Comparison of ENCODE assay signal across 30 cellular contexts in genomic region chr6:100117680-100118079, GRCh38.
"Had no signal": no experiment of that assay in that cellular context is flagged by ENCODE, and none has a peak within 500 bp of the region (broad histone marks: within the 10 kb centered on the region; RNA-seq: fewer than 3 reads in every experiment).

No MANE protein-coding gene starts in this region.

- H3K36me3 ChIP-seq: breast epithelium had no signal

- H3K4me3 Mint-ChIP-seq: activated B cell treated with CpG ODN at 0.5 μM for 24 hours; activated CD4-positive, alpha-beta T cell treated with anti-CD3 and anti-CD28 coated beads, Interleukin-2, amount 10 ng/mL, durations not matched to agents 24 days and 14 days; activated CD8-positive, alpha-beta T cell treated with anti-CD3 and anti-CD28 coated beads for 36 hours; activated naive CD4-positive, alpha-beta T cell treated with anti-CD3 and anti-CD28 coated beads, Interleukin-2, amount 50 U/mL, for 24 hours; activated naive CD8-positive, alpha-beta T cell treated with anti-CD3 and anti-CD28 coated beads, Interleukin-2, amount 10 ng/mL, durations not matched to agents 7 days and 5 days had no signal

- H3K36me3 Mint-ChIP-seq: activated naive CD4-positive, alpha-beta T cell treated with anti-CD3 and anti-CD28 coated beads, Interleukin-2, amount 50 U/mL, for 24 hours; activated naive CD8-positive, alpha-beta T cell treated with anti-CD3 and anti-CD28 coated beads, Interleukin-2, amount 10 ng/mL, durations not matched to agents 7 days and 5 days had no signal

- DNase-seq: activated B cell treated with CpG ODN at 0.5 μM for 24 hours; activated CD4-positive, alpha-beta T cell treated with anti-CD3 and anti-CD28 coated beads, Interleukin-2, amount 10 ng/mL, durations not matched to agents 24 days and 14 days; activated CD4-positive, alpha-beta T cell treated with anti-CD3 and anti-CD28 coated beads, Interleukin-2, amount 50 U/mL, for 4 hours; activated CD8-positive, alpha-beta T cell treated with anti-CD3 and anti-CD28 coated beads for 36 hours; activated gamma-delta T cell; activated naive CD4-positive, alpha-beta T cell treated with Interleukin-2 at 50 U/mL for 16 hours; activated naive CD8-positive, alpha-beta T cell treated with anti-CD3 and anti-CD28 coated beads, Interleukin-2, amount 10 ng/mL, durations not matched to agents 7 days and 5 days; activated T-cell treated with anti-CD3 and anti-CD28 coated beads for 4 hours; activated T-cell treated with anti-CD3 and anti-CD28 coated beads, Interleukin-2, amount 50 U/mL, for 48 hours; body of pancreas; Kasumi-1; KG1; MM.1S; MV-4-11; NCI-H1092; NCI-H1436 treated with DMSO at 0.1 percent for 48 hours; NCI-H1694 treated with DMSO at 0.1 percent for 48 hours; NCI-H2029; NCI-H510A; NCI-H526; NCI-H748 treated with DMSO at 0.1 percent for 48 hours; NK-92 treated with Interleukin-12 subunit alpha and Interleukin-12 subunit beta, amount 100 ng/mL, for 24 hours; OCI-M1; Right ventricle myocardium superior; SW 1271; T-helper 9 cell had no signal

- H3K9me3 Mint-ChIP-seq: activated B cell treated with CpG ODN at 0.5 μM for 24 hours; activated CD4-positive, alpha-beta T cell treated with anti-CD3 and anti-CD28 coated beads, Interleukin-2, amount 10 ng/mL, durations not matched to agents 24 days and 14 days; activated CD8-positive, alpha-beta T cell treated with anti-CD3 and anti-CD28 coated beads for 36 hours; activated naive CD4-positive, alpha-beta T cell treated with anti-CD3 and anti-CD28 coated beads, Interleukin-2, amount 50 U/mL, for 24 hours; activated naive CD8-positive, alpha-beta T cell treated with anti-CD3 and anti-CD28 coated beads, Interleukin-2, amount 10 ng/mL, durations not matched to agents 7 days and 5 days; activated T-helper 2 cell treated with anti-CD3 and anti-CD28 coated beads, Interferon-gamma antibody, Interleukin-2, Interleukin-4, amounts not matched to agents 10 μg/mL and 5 μg/mL and 100 μg/mL, durations not matched to agents 14 hours and 24 hours and 36 hours had no signal

- H3K27ac ChIP-seq: body of pancreas, breast epithelium, VCaP had no signal

- H3K27me3 ChIP-seq: body of pancreas, breast epithelium had no signal

- H3K27ac Mint-ChIP-seq: activated B cell treated with CpG ODN at 0.5 μM for 24 hours; activated CD4-positive, alpha-beta T cell treated with anti-CD3 and anti-CD28 coated beads, Interleukin-2, amount 10 ng/mL, durations not matched to agents 24 days and 14 days; activated CD8-positive, alpha-beta T cell treated with anti-CD3 and anti-CD28 coated beads for 36 hours; activated naive CD4-positive, alpha-beta T cell treated with anti-CD3 and anti-CD28 coated beads, Interleukin-2, amount 50 U/mL, for 24 hours; activated naive CD8-positive, alpha-beta T cell treated with anti-CD3 and anti-CD28 coated beads, Interleukin-2, amount 10 ng/mL, durations not matched to agents 7 days and 5 days; activated T-helper 2 cell treated with anti-CD3 and anti-CD28 coated beads, Interferon-gamma antibody, Interleukin-2, Interleukin-4, amounts not matched to agents 10 μg/mL and 5 μg/mL and 100 μg/mL, durations not matched to agents 14 hours and 24 hours and 36 hours had no signal

- H3K9me3 ChIP-seq: body of pancreas, breast epithelium had no signal

- H3K4me1 Mint-ChIP-seq: activated B cell treated with CpG ODN at 0.5 μM for 24 hours; activated CD4-positive, alpha-beta T cell treated with anti-CD3 and anti-CD28 coated beads, Interleukin-2, amount 10 ng/mL, durations not matched to agents 24 days and 14 days; activated naive CD4-positive, alpha-beta T cell treated with anti-CD3 and anti-CD28 coated beads, Interleukin-2, amount 50 U/mL, for 24 hours; activated naive CD8-positive, alpha-beta T cell treated with anti-CD3 and anti-CD28 coated beads, Interleukin-2, amount 10 ng/mL, durations not matched to agents 7 days and 5 days had no signal

- ATAC-seq: activated CD8-positive, alpha-beta T cell treated with anti-CD3 and anti-CD28 coated beads for 36 hours; body of pancreas had no signal

- H3K4me1 ChIP-seq: body of pancreas, breast epithelium had no signal

- H3K4me3 ChIP-seq: body of pancreas, breast epithelium had no signal
